ENCODE assay signal across 8 cellular contexts in genomic region chr15:65318870-65319356, GRCh38. TPM values are rescaled to one million over a fixed set of nuclear protein-coding genes. Genes with fewer than 3 reads are reported as not detected.
DNase-seq lines count a peak whose midpoint lies in the region; ATAC-seq, FAIRE-seq and TF ChIP-seq lines count a peak whose summit lies in the region.

No MANE protein-coding gene starts in this region.

- H3K9ac ChIP-seq in mammary epithelial cell (ENCODE audit: insufficient read depth, low read length), result no peak overlapping the region
- no peak overlapping the region for H3K9ac ChIP-seq in kidney (ENCODE audit: low read length in 2 of 2)

- intact Hi-C loops in Caco-2 (cut with micrococcal nuclease; ENCODE audit: unreplicated experiment), result loop anchor here (1.0 to 2.0 kb wide), 3 partner anchors 36 to 81 kb away; no protein-coding TSS in a partner anchor
- intact Hi-C loops in mammary epithelial cell (cut with micrococcal nuclease), result loop anchor here (1.0 kb wide), 2 partner anchors 66 to 81 kb away; no protein-coding TSS in a partner anchor
- intact Hi-C loops in kidney (cut with DNase I), result loop anchor here (5.0 kb wide), 1 partner anchor 68 kb away; no protein-coding TSS in a partner anchor

- no peak overlapping the region for H3K27ac Mint-ChIP-seq in Caco-2 (ENCODE audit: unreplicated experiment)

- no peaks in the 10 kb centered on the region for H3K36me3 ChIP-seq in Caco-2 (ENCODE audit: control insufficient read depth, insufficient read depth, low read length)
- no peaks in the 10 kb centered on the region for H3K36me3 ChIP-seq in mammary epithelial cell (ENCODE audit: insufficient read depth, low read length)
- no peaks in the 10 kb centered on the region for H3K36me3 ChIP-seq in kidney (ENCODE audit: control insufficient read depth in 1 of 2, insufficient read depth in 2 of 2, low read length in 2 of 2)

- H3K27me3 Mint-ChIP-seq in Caco-2 (ENCODE audit: insufficient read depth, unreplicated experiment), result no peaks in the 10 kb centered on the region

- H3K4me2 ChIP-seq in mammary epithelial cell (ENCODE audit: insufficient read depth, low read depth, low read length), result no peak overlapping the region

- no peaks in the 10 kb centered on the region for H3K9me3 ChIP-seq in Caco-2
- no peaks in the 10 kb centered on the region for H3K9me3 ChIP-seq in mammary epithelial cell (replicated peaks; ENCODE audit: insufficient read depth, low read length)
- no peaks in the 10 kb centered on the region for H3K9me3 ChIP-seq in kidney (ENCODE audit: control insufficient read depth in 1 of 2, low read length in 2 of 2)

- H3K9me3 Mint-ChIP-seq in Caco-2 (ENCODE audit: unreplicated experiment), result no peaks in the 10 kb centered on the region

- FAIRE-seq in kidney (lab: Jason Lieb, UNC), result no peak

- H3K4me3 ChIP-seq in Caco-2 (ENCODE audit: low read depth, low read length) (no peak overlapping the region), HFF-Myc (replicated peaks; ENCODE audit: low read depth, low read length) (no peak overlapping the region), WI38 (ENCODE audit: low read depth, low read length) (no peak overlapping the region), mammary epithelial cell (replicated peaks in 1 of 3; ENCODE audit: insufficient read depth in 1 of 3, low read depth in 2 of 3, low read length in 3 of 3) (no peak overlapping the region), kidney (ENCODE audit: low read length in 2 of 2) (no peak overlapping the region)

- dilution Hi-C loops in mammary epithelial cell (cut with HindIII; ENCODE audit: low sequenced_read_pairs), result no loop called here

- POLR2A ChIA-PET in Caco-2 (lab: Charles Lee), result interaction anchor here (1.4 kb wide), 1 partner anchor 14 kb away, joined by 7 read pairs; the partner anchor contains the start of gene RNU5B-1

- no peak overlapping the region for H3K27ac ChIP-seq in mammary epithelial cell (ENCODE audit: insufficient read depth, low read depth, low read length)
- no peak overlapping the region for H3K27ac ChIP-seq in kidney (ENCODE audit: low read depth in 2 of 2, low read length in 2 of 2)

- H3K4me1 ChIP-seq in Caco-2 (no peaks in the 10 kb centered on the region), mammary epithelial cell (ENCODE audit: insufficient read depth, low read length) (no peaks in the 10 kb centered on the region), kidney (ENCODE audit: control insufficient read depth in 1 of 2, insufficient read depth in 1 of 2, low read depth in 1 of 2, low read length in 2 of 2) (no peaks in the 10 kb centered on the region)

- no peak overlapping the region for H3K4me3 Mint-ChIP-seq in Caco-2 (ENCODE audit: unreplicated experiment)

- WGBS in mammary epithelial cell (ENCODE audit: low coverage, missing lambda C conversion rate), result 4% methylated on average over 3 of the region's 5 CpGs

- peak; percentile 71 to 91 for TF ChIP-seq CTCF in Caco-2 (IDR thresholded peaks at IDR 0.05; ENCODE audit: insufficient read depth in 1 of 2, low read depth in 1 of 2, low read length in 1 of 2, severe bottlenecking in 1 of 2, unreplicated experiment in 1 of 2)
- peak; percentile 75 for TF ChIP-seq CTCF in HFF-Myc (IDR thresholded peaks at IDR 0.05; ENCODE audit: low read depth, low read length, missing control alignments)
- TF ChIP-seq CTCF in WI38 (IDR thresholded peaks at IDR 0.05; ENCODE audit: low read depth, low read length), result peak; percentile 70
- TF ChIP-seq CTCF in mammary epithelial cell (conservative IDR thresholded peaks at IDR 0.05 in 1 of 2, IDR thresholded peaks at IDR 0.05 in 1 of 2; ENCODE audit: extremely low read depth in 1 of 2, insufficient read depth in 1 of 2, low read depth in 1 of 2, low read length in 2 of 2), result peak; percentile 76 to 83
- TF ChIP-seq CTCF in kidney (IDR thresholded peaks at IDR 0.05; ENCODE audit: borderline replicate concordance, extremely low read depth, insufficient read depth), result peak; percentile 99

- CTCF ChIA-PET in Caco-2 (lab: Charles Lee) (interaction anchor here (0.5 to 1.2 kb wide), 7 partner anchors 22 to 194 kb away, joined by 3 to 23 read pairs (median 4); no protein-coding TSS in a partner anchor), mammary epithelial cell (lab: Charles Lee; ENCODE audit: low non-redundant PET) (interaction anchor here (1.0 kb wide), 1 partner anchor 66 kb away, joined by 4 read pairs; no protein-coding TSS in a partner anchor)

- no peak for ATAC-seq in HG03139 (IDR thresholded peaks at IDR 0.05; ENCODE audit: unreplicated experiment)

- no peaks in the 10 kb centered on the region for H3K79me2 ChIP-seq in mammary epithelial cell (ENCODE audit: insufficient read depth, low read length)

- H2AFZ ChIP-seq in mammary epithelial cell (ENCODE audit: low read depth, low read length), result no peak overlapping the region

- no peaks in the 10 kb centered on the region for H3K4me1 Mint-ChIP-seq in Caco-2 (ENCODE audit: low read depth, unreplicated experiment)

- peaks cover 4% of the 10 kb centered on the region for H3K36me3 Mint-ChIP-seq in Caco-2 (ENCODE audit: insufficient read depth, unreplicated experiment)

- DNase-seq in Caco-2 (peak; percentile 78 to 87), HFF-Myc (ENCODE audit: extremely low read depth, low read depth) (peak; percentile 50), NCI-H2196 treated with DMSO at 0.1 percent for 48 hours (lab: John Stamatoyannopoulos, UW; ENCODE audit: unreplicated experiment) (peak; percentile 37), mammary epithelial cell (peak; percentile 67), kidney (no peak)
- DNase-seq in stimulated activated CD4-positive, alpha-beta T cell treated with anti-CD3 and anti-CD28 coated beads, Interleukin-2, amount 100 ng/mL, for 4 hours (ENCODE audit: low read depth), result peak; percentile 65

- no TSS peak for BruUV-seq in Caco-2 (replicated peaks; lab: Mats Ljungman, UMichigan)
- no TSS peak for BruUV-seq in mammary epithelial cell (replicated peaks; lab: Mats Ljungman, UMichigan)

- H3K27me3 ChIP-seq in Caco-2 (replicated peaks; ENCODE audit: control insufficient read depth, insufficient read depth, low read length) (no peaks in the 10 kb centered on the region), mammary epithelial cell (ENCODE audit: insufficient read depth, low read length) (peaks cover 3% of the 10 kb centered on the region)

- H4K20me1 ChIP-seq in mammary epithelial cell (ENCODE audit: insufficient read depth, low read length), result no peaks in the 10 kb centered on the region

- in situ Hi-C loops in mammary epithelial cell (cut with MboI; ENCODE audit: low sequenced_read_pairs in 2 of 2), result loop anchor here (5.0 kb wide), 1 partner anchor 63 kb away; no protein-coding TSS in a partner anchor

RNA-seq across cellular contexts. Expression of gene RNU5B-1, which starts 14.4 kb away (rescaled TPM):
- not detected in 2 replicates for total RNA-seq in Caco-2 (2022)
- not detected for total RNA-seq in mammary epithelial cell
- not detected for polyA plus RNA-seq in mammary epithelial cell
- polyA minus RNA-seq in mammary epithelial cell, result under 0.01 TPM
- 54.0 TPM for total RNA-seq in kidney
- not detected for polyA plus RNA-seq in kidney (ENCODE audit: insufficient read depth, low read depth, low replicate concordance)

RNA-seq across cellular contexts. Expression of gene RNU5A-1, which starts 23.1 kb away (rescaled TPM):
- total RNA-seq in Caco-2 (2022) (not detected in 2 replicates), mammary epithelial cell (not detected), kidney (not detected)
- polyA plus RNA-seq in mammary epithelial cell (not detected), kidney (ENCODE audit: insufficient read depth, low read depth, low replicate concordance) (not detected)
- polyA minus RNA-seq in mammary epithelial cell, result under 0.01 TPM

RNA-seq across cellular contexts. Expression of gene PARP16, which starts 32.2 kb away (rescaled TPM):
- total RNA-seq in Caco-2 (2022), result 6.9 and 9.5 TPM in 2 replicates
- total RNA-seq in mammary epithelial cell, result 1 to 10 TPM; 4.9 to 5.2 TPM
- 3.0 TPM for polyA plus RNA-seq in mammary epithelial cell
- polyA minus RNA-seq in mammary epithelial cell, result 23.8 TPM
- total RNA-seq in kidney, result 7.8 TPM
- 7.0 TPM for polyA plus RNA-seq in kidney (ENCODE audit: insufficient read depth, low read depth, low replicate concordance)

RNA-seq across cellular contexts. Expression of gene IGDCC3, which starts 58.9 kb away (rescaled TPM):
- total RNA-seq in Caco-2 (2022) (43.5 and 51.2 TPM in 2 replicates), mammary epithelial cell (not detected), kidney (0.22 TPM)
- polyA plus RNA-seq in mammary epithelial cell (not detected), kidney (ENCODE audit: insufficient read depth, low read depth, low replicate concordance) (0.49 TPM)
- not detected for polyA minus RNA-seq in mammary epithelial cell
